Comparison of ENCODE assay signal across 8 cellular contexts in genomic region chr15:96330450-96331140, GRCh38. TPM values are rescaled to one million over a fixed set of nuclear protein-coding genes. Genes with fewer than 3 reads are reported as not detected.
A peak's percentile ranks its signal among the peaks of the same experiment; 100 is the strongest.
DNase-seq lines count a peak whose midpoint lies in the region; FAIRE-seq and TF ChIP-seq lines count a peak whose summit lies in the region.

NR2F2 (plus strand) TSS chr15:96330700; CDS start chr15:96332106, 1,406 bp downstream.

- POLR2A ChIA-PET in HEK293T (lab: Yijun Ruan, JAX), result interaction anchor here (0.6 to 3.4 kb wide), 10 partner anchors 10 to 159 kb away, joined by 3 to 44 read pairs (median 5); no protein-coding TSS in a partner anchor

- H3K4me2 ChIP-seq in smooth muscle cell, result peak within 1 kb of the TSS; percentile 96

- H4K20me1 ChIP-seq in smooth muscle cell (ENCODE audit: low read depth), result peaks cover 31% of the 10 kb centered on the region

- H3K4me1 ChIP-seq in kidney (ENCODE audit: control insufficient read depth in 1 of 2, insufficient read depth in 1 of 2, low read depth in 1 of 2, low read length in 2 of 2) (peaks cover 0 to 11% of the 10 kb centered on the region in 2 donors), smooth muscle cell (ENCODE audit: low read depth) (peaks cover 33% of the 10 kb centered on the region)

- H3K4me3 ChIP-seq in GM08714 (ENCODE audit: low read length) (peak within 1 kb of the TSS; percentile 72), choroid plexus epithelial cell (ENCODE audit: low read depth, low read length) (peak within 1 kb of the TSS; percentile 94), kidney (ENCODE audit: low read length in 2 of 2) (peak within 1 kb of the TSS; percentile 88 to 97), smooth muscle cell (peak within 1 kb of the TSS; percentile 84)

- peaks cover 4% of the 10 kb centered on the region for H3F3A ChIP-seq in smooth muscle cell (ENCODE audit: low read depth)

- H2AFZ ChIP-seq in smooth muscle cell (ENCODE audit: low read depth), result peak within 1 kb of the TSS; percentile 93

- H3K36me3 ChIP-seq in kidney (ENCODE audit: control insufficient read depth in 1 of 2, insufficient read depth in 2 of 2, low read length in 2 of 2), result peaks cover 9 to 24% of the 10 kb centered on the region in 2 donors
- no peaks in the 10 kb centered on the region for H3K36me3 ChIP-seq in smooth muscle cell (ENCODE audit: low read depth)

- TF ChIP-seq CTCF in choroid plexus epithelial cell (conservative IDR thresholded peaks at IDR 0.05; ENCODE audit: low read depth, low read length) (no peak), kidney (IDR thresholded peaks at IDR 0.05; ENCODE audit: borderline replicate concordance, extremely low read depth, insufficient read depth) (no peak), smooth muscle cell (IDR thresholded peaks at IDR 0.05; ENCODE audit: borderline replicate concordance, insufficient read depth, poor library complexity, severe bottlenecking) (no peak)

- H3K27me3 ChIP-seq in smooth muscle cell (ENCODE audit: low read depth), result peaks cover 56% of the 10 kb centered on the region

- H3K9ac ChIP-seq in kidney (ENCODE audit: low read length in 2 of 2) (peak within 1 kb of the TSS; percentile 89 to 98), smooth muscle cell (ENCODE audit: low read depth) (peak within 1 kb of the TSS; percentile 46)

- DNase-seq in HEK293T (ENCODE audit: extremely low spot score) (peak; percentile 94), NCI-H1092 (lab: John Stamatoyannopoulos, UW) (peak; percentile 85), SW 1271 (lab: John Stamatoyannopoulos, UW) (peak; percentile 83 to 96), choroid plexus epithelial cell (ENCODE audit: low read depth) (peak; percentile 100), kidney (peak; percentile 99), smooth muscle cell (lab: John Stamatoyannopoulos, UW; ENCODE audit: unreplicated experiment) (peak; percentile 58)
- DNase-seq in effector CD4-positive, alpha-beta T cell, result no peak

- FAIRE-seq in kidney (lab: Jason Lieb, UNC), result no peak

- CTCF ChIA-PET in HEK293T (lab: Yijun Ruan, JAX), result interaction anchor here (0.5 kb wide), 1 partner anchor 562 kb away, joined by 6 read pairs; no protein-coding TSS in a partner anchor

- H3K79me2 ChIP-seq in smooth muscle cell (ENCODE audit: low read depth), result peaks cover 34% of the 10 kb centered on the region

- intact Hi-C loops in kidney (cut with DNase I), result loop anchor here (10.0 kb wide), 2 partner anchors 564 to 1046 kb away; no protein-coding TSS in a partner anchor

- H3K9me3 ChIP-seq in kidney (ENCODE audit: control insufficient read depth in 1 of 2, low read length in 2 of 2) (no peaks in the 10 kb centered on the region), smooth muscle cell (replicated peaks; ENCODE audit: low read depth) (no peaks in the 10 kb centered on the region)

- H3K27ac ChIP-seq in kidney (ENCODE audit: low read depth in 2 of 2, low read length in 2 of 2) (peak within 1 kb of the TSS; percentile 95 to 99), smooth muscle cell (ENCODE audit: low read depth) (peak within 1 kb of the TSS; percentile 80)

- WGBS in smooth muscle cell (ENCODE audit: low lambda C conversion rate), result under 1% methylated on average over 56 of the region's 78 CpGs

TF ChIP-seq in HEK293T, 16 proteins besides CTCF, POLR2A, EP300 and RAD21:
- TF ChIP-seq, protein P1, sequence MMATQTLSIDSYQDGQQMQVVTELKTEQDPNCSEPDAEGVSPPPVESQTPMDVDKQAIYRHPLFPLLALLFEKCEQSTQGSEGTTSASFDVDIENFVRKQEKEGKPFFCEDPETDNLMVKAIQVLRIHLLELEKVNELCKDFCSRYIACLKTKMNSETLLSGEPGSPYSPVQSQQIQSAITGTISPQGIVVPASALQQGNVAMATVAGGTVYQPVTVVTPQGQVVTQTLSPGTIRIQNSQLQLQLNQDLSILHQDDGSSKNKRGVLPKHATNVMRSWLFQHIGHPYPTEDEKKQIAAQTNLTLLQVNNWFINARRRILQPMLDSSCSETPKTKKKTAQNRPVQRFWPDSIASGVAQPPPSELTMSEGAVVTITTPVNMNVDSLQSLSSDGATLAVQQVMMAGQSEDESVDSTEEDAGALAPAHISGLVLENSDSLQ (IDR thresholded peaks at IDR 0.05), result peak; percentile 65
- TF ChIP-seq SUZ12 (IDR thresholded peaks at IDR 0.05), result no peak
- no peak for TF ChIP-seq BHLHE40 (IDR thresholded peaks at IDR 0.05; ENCODE audit: borderline replicate concordance)
- no peak for TF ChIP-seq ARNT (IDR thresholded peaks at IDR 0.05)
- TF ChIP-seq LEF1 (IDR thresholded peaks at IDR 0.05; ENCODE audit: borderline replicate concordance), result no peak
- TF ChIP-seq L3MBTL2 (conservative IDR thresholded peaks at IDR 0.05), result no peak
- TF ChIP-seq ZNF384 (IDR thresholded peaks at IDR 0.05), result no peak
- TF ChIP-seq HDGF (IDR thresholded peaks at IDR 0.05; ENCODE audit: borderline replicate concordance), result no peak
- TF ChIP-seq FOXK2 (IDR thresholded peaks at IDR 0.05), result no peak
- TF ChIP-seq NFRKB (IDR thresholded peaks at IDR 0.05), result no peak
- TF ChIP-seq ELF4 (IDR thresholded peaks at IDR 0.05), result no peak
- no peak for TF ChIP-seq FOXA1 (IDR thresholded peaks at IDR 0.05)
- no peak for TF ChIP-seq SP1 (IDR thresholded peaks at IDR 0.05)
- no peak for TF ChIP-seq TARDBP (IDR thresholded peaks at IDR 0.05)
- TF ChIP-seq FOXM1 (IDR thresholded peaks at IDR 0.05; ENCODE audit: borderline replicate concordance), result peak; percentile 83
- TF ChIP-seq CTBP1 (IDR thresholded peaks at IDR 0.05; ENCODE audit: borderline replicate concordance), result peak; percentile 91

RNA-seq across cellular contexts. Expression of gene NR2F2, which starts in this region (rescaled TPM):
- total RNA-seq in kidney, result 191 TPM
- polyA plus RNA-seq in kidney (ENCODE audit: insufficient read depth, low read depth, low replicate concordance), result 42.5 TPM
- total RNA-seq in smooth muscle cell, result 4.5 and 9.8 TPM in 2 replicates
- 4.7 and 11.3 TPM in 2 replicates for polyA plus RNA-seq in smooth muscle cell

Comparison
In these comparisons a context has a peak if more than half of its experiments do, and no peak if none do; other contexts are left out.
1. RNA of gene NR2F2 (total RNA-seq): 191 TPM in kidney (single experiment); 4.5 to 9.8 TPM in smooth muscle cell; every median in the first group is over 10 times any median in the second.
2. Peak in every context shown above with its lines, with median percentiles within 50 percentile points of each other: H3K4me3 ChIP-seq.